In the genomic region with DNA sequence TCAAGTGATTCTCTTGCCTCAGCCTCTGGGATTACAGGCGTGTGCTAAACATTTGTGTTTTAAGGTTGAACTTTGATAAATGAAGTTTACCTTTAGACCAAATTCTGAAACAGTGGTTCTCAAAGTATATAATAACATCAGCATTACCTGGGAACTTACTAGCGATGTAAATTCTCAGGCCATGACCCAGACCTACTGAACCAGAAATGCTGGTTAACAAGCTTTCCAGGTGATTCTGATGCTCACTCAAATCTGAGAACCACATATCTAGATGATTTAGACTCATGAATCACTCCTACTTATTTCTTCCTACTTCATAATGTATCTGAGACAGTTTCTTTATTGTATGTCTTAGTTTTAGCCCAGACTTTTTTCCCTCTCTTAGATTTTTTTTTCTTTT, we compare ENCODE assay signal across 21 cellular contexts.
"Had no signal": no experiment of that assay in that cellular context is flagged by ENCODE, and none has a peak within 500 bp of the region (broad histone marks: within the 10 kb centered on the region; RNA-seq: fewer than 3 reads in every experiment).

No MANE protein-coding gene starts in this region.

- H3K9ac ChIP-seq: neural progenitor cell had no signal

- H3K27ac Mint-ChIP-seq: natural killer cell treated with Interleukin-12 subunit alpha and Interleukin-12 subunit beta and Interleukin-15 and Interleukin-18, amount 100 ng/mL, for 72 hours; neural progenitor cell; stimulated activated effector memory CD8-positive, alpha-beta T cell treated with anti-CD3 and anti-CD28 coated beads, Interleukin-12 subunit alpha, Interleukin-12 subunit beta, amount 100 ng/mL, for 72 hours had no signal

- H3K4me3 ChIP-seq: heart left ventricle, left lung, lower lobe of right lung, neural progenitor cell, ovary, suprapubic skin, thyroid gland, upper lobe of right lung, vagina had no signal

- H3K4me1 ChIP-seq: left lung, lower lobe of right lung, neural progenitor cell, suprapubic skin, thyroid gland, upper lobe of right lung, vagina had no signal

- H3K9me3 Mint-ChIP-seq: effector memory CD8-positive, alpha-beta T cell; natural killer cell treated with Interleukin-12 subunit alpha and Interleukin-12 subunit beta and Interleukin-15 and Interleukin-18, amount 100 ng/mL, for 72 hours; stimulated activated effector memory CD8-positive, alpha-beta T cell treated with anti-CD3 and anti-CD28 coated beads, Interleukin-12 subunit alpha, Interleukin-12 subunit beta, amount 100 ng/mL, for 72 hours had no signal

- H2AFZ ChIP-seq: neural progenitor cell had no signal

- H3K4me1 Mint-ChIP-seq: neural progenitor cell had no signal

- DNase-seq: effector memory CD8-positive, alpha-beta T cell; erythroblast; heart left ventricle; hippocampal formation; left lung; lower lobe of right lung; mesenchymal stem cell; midbrain; nucleus accumbens; ovary; right cardiac atrium; stimulated activated CD4-positive, alpha-beta T cell treated with anti-CD3 and anti-CD28 coated beads, Interleukin-4, amount 100 ng/mL, for 1 hour; stimulated activated CD8-positive, alpha-beta memory T cell treated with anti-CD3 and anti-CD28 coated beads, Interleukin-4, amount 100 ng/mL, for 48 hours; stimulated activated naive CD8-positive, alpha-beta T cell treated with anti-CD3 and anti-CD28 coated beads, Interleukin-15, Interleukin-2, amounts not matched to agents 100 U/mL and 50 U/mL, for 24 hours; thyroid gland; upper lobe of right lung had no signal

- ATAC-seq: effector memory CD8-positive, alpha-beta T cell; heart left ventricle; left lung; lower lobe of right lung; natural killer cell treated with Interleukin-12 subunit alpha and Interleukin-12 subunit beta and Interleukin-15 and Interleukin-18, amount 100 ng/mL, for 72 hours; right cardiac atrium; stimulated activated effector memory CD8-positive, alpha-beta T cell treated with anti-CD3 and anti-CD28 coated beads, Interleukin-12 subunit alpha, Interleukin-12 subunit beta, amount 100 ng/mL, for 72 hours; stimulated activated naive CD8-positive, alpha-beta T cell treated with anti-CD3 and anti-CD28 coated beads, Interleukin-15, Interleukin-2, amounts not matched to agents 100 U/mL and 50 U/mL, for 24 hours; upper lobe of right lung had no signal

- H3K27me3 Mint-ChIP-seq: effector memory CD8-positive, alpha-beta T cell had no signal

- H3K4me2 ChIP-seq: neural progenitor cell had no signal

- H3K9me3 ChIP-seq: heart left ventricle, left lung, lower lobe of right lung, ovary, suprapubic skin, thyroid gland, upper lobe of right lung, vagina had no signal

- H3K4me3 Mint-ChIP-seq: effector memory CD8-positive, alpha-beta T cell; natural killer cell treated with Interleukin-12 subunit alpha and Interleukin-12 subunit beta and Interleukin-15 and Interleukin-18, amount 100 ng/mL, for 72 hours; neural progenitor cell; stimulated activated effector memory CD8-positive, alpha-beta T cell treated with anti-CD3 and anti-CD28 coated beads, Interleukin-12 subunit alpha, Interleukin-12 subunit beta, amount 100 ng/mL, for 72 hours had no signal

- H3K27me3 ChIP-seq: heart left ventricle, left lung, neural progenitor cell, ovary, suprapubic skin, thyroid gland, upper lobe of right lung, vagina had no signal

- H3K36me3 ChIP-seq: left lung, lower lobe of right lung, neural progenitor cell, ovary, thyroid gland, upper lobe of right lung, vagina had no signal

- H3K27ac ChIP-seq: heart left ventricle, left lung, lower lobe of right lung, neural progenitor cell, ovary, suprapubic skin, thyroid gland, upper lobe of right lung, vagina had no signal
